ENCODE assay signal across 8 cellular contexts in the genomic region with DNA sequence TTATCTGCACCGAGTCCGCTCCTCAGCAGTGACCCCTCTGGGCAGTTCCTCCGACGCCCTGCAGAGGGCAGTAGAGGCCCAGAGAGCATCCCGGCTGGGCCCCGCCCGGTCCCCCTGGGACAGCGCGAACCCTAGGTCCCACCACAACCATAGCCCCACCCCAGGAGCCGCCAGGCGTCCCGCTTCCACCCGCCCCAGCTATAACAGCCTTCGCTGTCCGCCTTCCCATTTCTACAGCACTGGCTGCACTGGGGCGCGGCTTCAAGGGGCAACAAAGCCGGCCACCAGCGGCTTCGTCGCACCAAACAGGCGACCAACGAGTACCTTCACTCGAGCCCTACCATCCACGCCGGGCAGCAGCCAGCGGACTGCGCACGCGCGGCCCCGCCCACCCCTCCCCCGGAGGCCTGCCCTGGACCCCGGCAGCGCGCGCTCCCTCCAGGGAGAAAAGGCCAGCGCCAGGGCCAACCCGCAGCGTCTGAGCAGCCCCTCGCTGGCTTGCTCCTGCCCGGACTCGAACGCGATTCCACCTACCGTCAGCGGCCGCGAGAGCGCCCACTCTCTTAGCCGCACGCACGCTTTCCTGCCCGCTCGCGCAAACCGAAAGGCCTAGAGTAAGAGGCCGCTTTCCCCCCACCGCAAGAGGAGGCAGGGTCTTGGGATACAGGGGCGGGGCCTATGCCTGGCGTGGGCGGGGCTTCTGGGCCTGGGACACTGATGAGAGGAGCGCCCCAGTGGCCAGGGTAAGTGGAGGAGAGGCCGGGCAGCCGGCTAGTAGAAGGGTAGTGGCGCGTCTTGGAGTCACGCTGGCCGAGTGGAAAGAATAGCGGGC. TPM values are rescaled to one million over a fixed set of nuclear protein-coding genes. Genes with fewer than 3 reads are reported as not detected.
DNase-seq lines count a peak whose midpoint lies in the region; ATAC-seq and TF ChIP-seq lines count a peak whose summit lies in the region.

A gene with protein sequence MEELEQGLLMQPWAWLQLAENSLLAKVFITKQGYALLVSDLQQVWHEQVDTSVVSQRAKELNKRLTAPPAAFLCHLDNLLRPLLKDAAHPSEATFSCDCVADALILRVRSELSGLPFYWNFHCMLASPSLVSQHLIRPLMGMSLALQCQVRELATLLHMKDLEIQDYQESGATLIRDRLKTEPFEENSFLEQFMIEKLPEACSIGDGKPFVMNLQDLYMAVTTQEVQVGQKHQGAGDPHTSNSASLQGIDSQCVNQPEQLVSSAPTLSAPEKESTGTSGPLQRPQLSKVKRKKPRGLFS (minus strand): TSS at position 630 of the 832 bp plus-strand sequence. CDS start 2,453 bp downstream, outside the sequence.

- peaks cover 23% of the 10 kb centered on the region for H3K36me3 ChIP-seq in lower lobe of right lung

- H3K9me3 ChIP-seq in lower lobe of right lung = no peaks in the 10 kb centered on the region

- H3K27ac ChIP-seq in dorsolateral prefrontal cortex (peak within 1 kb of the TSS; percentile 86 to 99 (median 96)), lower lobe of right lung (peak within 1 kb of the TSS; percentile 91)

- peaks cover 14% of the 10 kb centered on the region for H3K4me1 ChIP-seq in lower lobe of right lung

- intact Hi-C loops in dorsolateral prefrontal cortex (cut with DNase I) = loop anchor here (1.0 to 10.0 kb wide), 7 partner anchors 17 to 374 kb away; a partner anchor contains a TSS
- intact Hi-C loops in lower lobe of right lung (cut with DNase I) = no loop called here

- DNase-seq in CD1c-positive myeloid dendritic cell (ENCODE audit: extremely low spot score) (peak; percentile 94), NCI-H774 (lab: John Stamatoyannopoulos, UW) (peak; percentile 87), dorsolateral prefrontal cortex (peak; percentile 93 to 97 (median 96)), lower lobe of right lung (peak; percentile 99)
- peak; percentile 98 to 99 for DNase-seq in activated CD4-positive, alpha-beta T cell treated with anti-CD3 and anti-CD28 coated beads, Interleukin-2, amount 50 U/mL, for 48 hours
- peak; percentile 86 to 96 (median 88) for DNase-seq in stimulated activated CD4-positive, alpha-beta T cell treated with anti-CD3 and anti-CD28 coated beads, TNF-alpha, amount 100 ng/mL, for 24 hours (ENCODE audit: low read depth in 3 of 3)

- peak within 1 kb of the TSS; percentile 56 to 97 (median 75) for H3K4me3 ChIP-seq in dorsolateral prefrontal cortex
- peak within 1 kb of the TSS; percentile 73 for H3K4me3 ChIP-seq in lower lobe of right lung

- ATAC-seq in GM19351 (IDR thresholded peaks at IDR 0.05; ENCODE audit: unreplicated experiment) = peak; percentile 85
- ATAC-seq in HG03521 (IDR thresholded peaks at IDR 0.05; ENCODE audit: unreplicated experiment) = peak; percentile 78
- ATAC-seq in lower lobe of right lung = peak; percentile 98

- H3K27me3 ChIP-seq in dorsolateral prefrontal cortex (no peaks in the 10 kb centered on the region), lower lobe of right lung (ENCODE audit: low read depth) (no peaks in the 10 kb centered on the region)

- TF ChIP-seq CTCF in dorsolateral prefrontal cortex (IDR thresholded peaks at IDR 0.05 in 54 of 56, conservative IDR thresholded peaks at IDR 0.05 in 2 of 56; ENCODE audit: low read depth in 1 of 56, partially characterized antibody in 56 of 56) (peak; percentile 91 to 100 (median 99)), lower lobe of right lung (IDR thresholded peaks at IDR 0.05) (peak; percentile 100)

RNA-seq across cellular contexts. Expression of the gene that starts here (rescaled TPM):
- total RNA-seq in dorsolateral prefrontal cortex = 10 to 100 TPM in 62 of 120 experiments, 1 to 10 TPM in 58; 5.8 to 16.8 (median 10.2) TPM
- total RNA-seq in lower lobe of right lung = 13.0 TPM

Comparison
In these comparisons a context has a peak if more than half of its experiments do, and no peak if none do; other contexts are left out.
1. Peak in every context shown above with its lines: DNase-seq, ATAC-seq, H3K4me3 ChIP-seq and H3K27ac ChIP-seq.